Comparison of ENCODE assay signal across 16 cellular contexts in genomic region chr18:68991281-68991680, GRCh38.
DNase-seq lines count a peak whose midpoint lies in the region; ATAC-seq and TF ChIP-seq lines count a peak whose summit lies in the region.
"Had no signal": no experiment of that assay in that cellular context is flagged by ENCODE, and none has a peak within 500 bp of the region (broad histone marks: within the 10 kb centered on the region; RNA-seq: fewer than 3 reads in every experiment).

No MANE protein-coding gene starts in this region.

- H3K4me1 Mint-ChIP-seq in HFFc6 (ENCODE audit: low read depth): no peaks in the 10 kb centered on the region
- H3K4me1 Mint-ChIP-seq: activated CD4-positive, alpha-beta memory T cell treated with anti-CD3 and anti-CD28 coated beads, Interleukin-2, amount 10 ng/mL, durations not matched to agents 7 days and 5 days had no signal

- intact Hi-C loops in sciatic nerve (cut with DNase I): no loop called here

- peaks cover 22% of the 10 kb centered on the region; the same call in 1 of the 2 replicates for H3K9me3 Mint-ChIP-seq in HFFc6
- H3K9me3 Mint-ChIP-seq: activated CD4-positive, alpha-beta memory T cell treated with anti-CD3 and anti-CD28 coated beads, Interleukin-2, amount 10 ng/mL, durations not matched to agents 7 days and 5 days had no signal

- DNase-seq in Ammon's horn (ENCODE audit: low spot score): peak; percentile 11
- peak; percentile 12 for DNase-seq in fibroblast of the aortic adventitia (ENCODE audit: low read depth)
- DNase-seq in NCI-H2227 (lab: John Stamatoyannopoulos, UW; ENCODE audit: unreplicated experiment): no peak
- no peak for DNase-seq in sciatic nerve (ENCODE audit: low spot score)
- no peak for DNase-seq in RWPE1 (ENCODE audit: low spot score)
- no peak for DNase-seq in HFFc6
- DNase-seq: activated CD4-positive, alpha-beta memory T cell treated with anti-CD3 and anti-CD28 coated beads, Interleukin-2, amount 10 ng/mL, durations not matched to agents 7 days and 5 days; GOT3; SW 1271 had no signal

- POLR2A ChIA-PET in RWPE1 (lab: Yijun Ruan, JAX; ENCODE audit: low non-redundant PET): no interaction called here

- no peak overlapping the region for H3K27ac ChIP-seq in RWPE1
- H3K27ac ChIP-seq: BLaER1 treated with 17β-estradiol and CSF1 and Interleukin-3, amounts not matched to agents 10 nM and 100 nM; esophagus muscularis mucosa; right atrium auricular region had no signal

- H3K27me3 Mint-ChIP-seq in HFFc6 (ENCODE audit: insufficient read depth): 0 out of 2 replicates have a peak, but pooled peaks cover 4% of the 10 kb centered on the region
- H3K27me3 Mint-ChIP-seq: activated CD4-positive, alpha-beta memory T cell treated with anti-CD3 and anti-CD28 coated beads, Interleukin-2, amount 10 ng/mL, durations not matched to agents 7 days and 5 days had no signal

- H3K27ac Mint-ChIP-seq in HFFc6: no peak overlapping the region
- H3K27ac Mint-ChIP-seq: activated CD4-positive, alpha-beta memory T cell treated with anti-CD3 and anti-CD28 coated beads, Interleukin-2, amount 10 ng/mL, durations not matched to agents 7 days and 5 days had no signal

- H3K4me3 Mint-ChIP-seq in HFFc6: no peak overlapping the region
- H3K4me3 Mint-ChIP-seq: activated CD4-positive, alpha-beta memory T cell treated with anti-CD3 and anti-CD28 coated beads, Interleukin-2, amount 10 ng/mL, durations not matched to agents 7 days and 5 days; brain had no signal

- no peaks in the 10 kb centered on the region for H3K36me3 Mint-ChIP-seq in HFFc6 (ENCODE audit: low read depth)

- CTCF ChIA-PET in RWPE1 (lab: Yijun Ruan, JAX): no interaction called here

- ATAC-seq in GM19463 (IDR thresholded peaks at IDR 0.05; ENCODE audit: unreplicated experiment) (peak; percentile 38), HG03469 (IDR thresholded peaks at IDR 0.05; ENCODE audit: unreplicated experiment) (peak; percentile 85), sciatic nerve (no peak)

- no peak overlapping the region for H3K4me3 ChIP-seq in fibroblast of the aortic adventitia (ENCODE audit: low read depth, low read length)
- H3K4me3 ChIP-seq: BLaER1 treated with 17β-estradiol and CSF1 and Interleukin-3, amounts not matched to agents 10 nM and 100 nM; esophagus muscularis mucosa; lung; right atrium auricular region had no signal

- TF ChIP-seq CTCF in fibroblast of the aortic adventitia (IDR thresholded peaks at IDR 0.05; ENCODE audit: insufficient read depth, low read length) (no peak), RWPE1 (conservative IDR thresholded peaks at IDR 0.05; ENCODE audit: low read depth) (no peak), HFFc6 (IDR thresholded peaks at IDR 0.05) (no peak)

Comparison
In these comparisons a context has a peak if more than half of its experiments do, and no peak if none do; other contexts are left out.
1. DNase-seq: peak in Ammon's horn (single experiment) and fibroblast of the aortic adventitia (single experiment); none in NCI-H2227 (single experiment), sciatic nerve (single experiment), RWPE1 (single experiment) and HFFc6 (single experiment).